18 cellular contexts compared by ENCODE assay signal in genomic region chr17:40678902-40679522, GRCh38. TPM values are rescaled to one million over a fixed set of nuclear protein-coding genes. Genes with fewer than 3 reads are reported as not detected.
"Had no signal": no experiment of that assay in that cellular context is flagged by ENCODE, and none has a peak within 500 bp of the region (broad histone marks: within the 10 kb centered on the region; RNA-seq: fewer than 3 reads in every experiment).

No MANE protein-coding gene starts in this region.

- H3K4me3 ChIP-seq: esophagus muscularis mucosa, thoracic aorta, upper lobe of right lung had no signal

- H3K4me1 Mint-ChIP-seq: activated B cell treated with CpG ODN at 0.5 μM for 24 hours; activated naive CD4-positive, alpha-beta T cell treated with anti-CD3 and anti-CD28 coated beads, Interleukin-2, amount 10 ng/mL, durations not matched to agents 7 days and 5 days; activated T-helper 17 cell treated with anti-CD3 and anti-CD28 coated beads, Interleukin-2, amount 50 U/mL, for 72 hours; nephron; stimulated activated effector memory CD8-positive, alpha-beta T cell treated with anti-CD3 and anti-CD28 coated beads, Interleukin-12 subunit alpha, Interleukin-12 subunit beta, amount 100 ng/mL, for 72 hours had no signal

- H3K4me3 Mint-ChIP-seq: activated B cell treated with CpG ODN at 0.5 μM for 24 hours; activated CD4-positive, alpha-beta T cell treated with anti-CD3 and anti-CD28 coated beads, Interleukin-2, amount 10 ng/mL, durations not matched to agents 7 days and 5 days; activated naive CD4-positive, alpha-beta T cell treated with anti-CD3 and anti-CD28 coated beads, Interleukin-2, amount 10 ng/mL, durations not matched to agents 7 days and 5 days; activated T-helper 17 cell treated with anti-CD3 and anti-CD28 coated beads, Interleukin-2, amount 50 U/mL, for 72 hours; nephron; stimulated activated effector memory CD8-positive, alpha-beta T cell treated with anti-CD3 and anti-CD28 coated beads, Interleukin-12 subunit alpha, Interleukin-12 subunit beta, amount 100 ng/mL, for 72 hours had no signal

- DNase-seq: activated B cell treated with CpG ODN at 0.5 μM for 24 hours; activated CD4-positive, alpha-beta T cell treated with anti-CD3 and anti-CD28 coated beads, Interleukin-2, amount 10 ng/mL, durations not matched to agents 7 days and 5 days; activated naive CD4-positive, alpha-beta T cell treated with anti-CD3 and anti-CD28 coated beads, Interleukin-2, amount 10 ng/mL, durations not matched to agents 7 days and 5 days; caudate nucleus; glutamatergic neuron; hypothalamus; nucleus accumbens; posterior cingulate gyrus; upper lobe of right lung had no signal

- H3K27ac Mint-ChIP-seq: activated B cell treated with CpG ODN at 0.5 μM for 24 hours; activated CD4-positive, alpha-beta T cell treated with anti-CD3 and anti-CD28 coated beads, Interleukin-2, amount 10 ng/mL, durations not matched to agents 7 days and 5 days; activated naive CD4-positive, alpha-beta T cell treated with anti-CD3 and anti-CD28 coated beads, Interleukin-2, amount 10 ng/mL, durations not matched to agents 7 days and 5 days; activated T-helper 17 cell treated with anti-CD3 and anti-CD28 coated beads, Interleukin-2, amount 50 U/mL, for 72 hours; nephron; stimulated activated effector memory CD8-positive, alpha-beta T cell treated with anti-CD3 and anti-CD28 coated beads, Interleukin-12 subunit alpha, Interleukin-12 subunit beta, amount 100 ng/mL, for 72 hours had no signal

- H3K9me3 Mint-ChIP-seq: activated B cell treated with CpG ODN at 0.5 μM for 24 hours; activated CD4-positive, alpha-beta T cell treated with anti-CD3 and anti-CD28 coated beads, Interleukin-2, amount 10 ng/mL, durations not matched to agents 7 days and 5 days; activated naive CD4-positive, alpha-beta T cell treated with anti-CD3 and anti-CD28 coated beads, Interleukin-2, amount 10 ng/mL, durations not matched to agents 7 days and 5 days; activated T-helper 17 cell treated with anti-CD3 and anti-CD28 coated beads, Interleukin-2, amount 50 U/mL, for 72 hours; nephron; stimulated activated effector memory CD8-positive, alpha-beta T cell treated with anti-CD3 and anti-CD28 coated beads, Interleukin-12 subunit alpha, Interleukin-12 subunit beta, amount 100 ng/mL, for 72 hours had no signal

- H3K27ac ChIP-seq: esophagus muscularis mucosa, thoracic aorta, upper lobe of right lung had no signal

- H3K9me3 ChIP-seq: esophagus muscularis mucosa, thoracic aorta, upper lobe of right lung had no signal

- ATAC-seq: activated T-helper 17 cell treated with anti-CD3 and anti-CD28 coated beads, Interleukin-2, amount 50 U/mL, for 72 hours; stimulated activated effector memory CD8-positive, alpha-beta T cell treated with anti-CD3 and anti-CD28 coated beads, Interleukin-12 subunit alpha, Interleukin-12 subunit beta, amount 100 ng/mL, for 72 hours; upper lobe of right lung had no signal

- H3K4me1 ChIP-seq: esophagus muscularis mucosa, upper lobe of right lung had no signal

- H3K36me3 Mint-ChIP-seq: activated naive CD4-positive, alpha-beta T cell treated with anti-CD3 and anti-CD28 coated beads, Interleukin-2, amount 10 ng/mL, durations not matched to agents 7 days and 5 days; stimulated activated effector memory CD8-positive, alpha-beta T cell treated with anti-CD3 and anti-CD28 coated beads, Interleukin-12 subunit alpha, Interleukin-12 subunit beta, amount 100 ng/mL, for 72 hours had no signal

- H3K36me3 ChIP-seq: esophagus muscularis mucosa, thoracic aorta, upper lobe of right lung had no signal

RNA-seq across cellular contexts. Expression of gene KRT222, which starts 14.0 kb away (rescaled TPM):
- total RNA-seq: activated B cell treated with CpG ODN at 0.5 μM for 24 hours; activated CD4-positive, alpha-beta T cell treated with anti-CD3 and anti-CD28 coated beads, Interleukin-2, amount 10 ng/mL, durations not matched to agents 7 days and 5 days; activated CD8-positive, alpha-beta memory T cell treated with anti-CD3 and anti-CD28 coated beads for 36 hours; activated T-helper 17 cell treated with anti-CD3 and anti-CD28 coated beads, Interleukin-2, amount 50 U/mL, for 72 hours; fibroblast of villous mesenchyme; kidney epithelial cell had no signal

RNA-seq across cellular contexts. Expression of gene KRT24, which starts 24.5 kb away (rescaled TPM):
- total RNA-seq: activated B cell treated with CpG ODN at 0.5 μM for 24 hours; activated CD4-positive, alpha-beta T cell treated with anti-CD3 and anti-CD28 coated beads, Interleukin-2, amount 10 ng/mL, durations not matched to agents 7 days and 5 days; activated CD8-positive, alpha-beta memory T cell treated with anti-CD3 and anti-CD28 coated beads for 36 hours; activated T-helper 17 cell treated with anti-CD3 and anti-CD28 coated beads, Interleukin-2, amount 50 U/mL, for 72 hours; fibroblast of villous mesenchyme; kidney epithelial cell; lower leg skin; thoracic aorta; upper lobe of right lung had no signal
